29 cellular contexts compared by ENCODE assay signal in genomic region chr2:122520212-122520611, GRCh38.
"Had no signal": no experiment of that assay in that cellular context is flagged by ENCODE, and none has a peak within 500 bp of the region (broad histone marks: within the 10 kb centered on the region; RNA-seq: fewer than 3 reads in every experiment).

No MANE protein-coding gene starts in this region.

- H3K27ac ChIP-seq: dorsolateral prefrontal cortex, esophagus muscularis mucosa, foreskin keratinocyte, gastroesophageal sphincter, heart left ventricle, lower lobe of right lung, pancreas, right lobe of liver, suprapubic skin, transverse colon had no signal

- H3K27me3 ChIP-seq: esophagus muscularis mucosa, foreskin keratinocyte, gastroesophageal sphincter, heart left ventricle, pancreas, right lobe of liver, suprapubic skin, transverse colon had no signal

- H3K36me3 ChIP-seq: esophagus muscularis mucosa, gastroesophageal sphincter, heart left ventricle, lower lobe of right lung, pancreas, right lobe of liver, suprapubic skin, transverse colon had no signal

- H3K4me1 Mint-ChIP-seq: memory B cell; naive thymus-derived CD4-positive, alpha-beta T cell; stimulated activated naive CD8-positive, alpha-beta T cell treated with anti-CD3 and anti-CD28 coated beads, Interleukin-15, amount 100 ng/mL, for 72 hours had no signal

- H3K36me3 Mint-ChIP-seq: memory B cell; mesothelial cell of epicardium; naive thymus-derived CD4-positive, alpha-beta T cell had no signal

- H3K27me3 Mint-ChIP-seq: memory B cell; naive thymus-derived CD4-positive, alpha-beta T cell; stimulated activated naive CD8-positive, alpha-beta T cell treated with anti-CD3 and anti-CD28 coated beads, Interleukin-15, amount 100 ng/mL, for 72 hours had no signal

- ATAC-seq: foreskin keratinocyte; gastroesophageal sphincter; heart left ventricle; left ventricle myocardium superior; lower lobe of right lung; naive thymus-derived CD4-positive, alpha-beta T cell; pancreas; right lobe of liver; stimulated activated naive CD8-positive, alpha-beta T cell treated with anti-CD3 and anti-CD28 coated beads, Interleukin-15, amount 100 ng/mL, for 72 hours had no signal

- H3K4me1 ChIP-seq: esophagus muscularis mucosa, foreskin keratinocyte, gastroesophageal sphincter, heart left ventricle, lower lobe of right lung, pancreas, right lobe of liver, suprapubic skin had no signal

- H3K9me3 Mint-ChIP-seq: nephron had no signal

- FAIRE-seq: endothelial cell of umbilical vein, islet of Langerhans, pancreas, small intestine had no signal

- H3K4me3 ChIP-seq: dorsolateral prefrontal cortex, esophagus muscularis mucosa, gastroesophageal sphincter, heart left ventricle, lower lobe of right lung, pancreas, right lobe of liver, suprapubic skin, transverse colon had no signal

- H3K9me3 ChIP-seq: esophagus muscularis mucosa, gastroesophageal sphincter, heart left ventricle, lower lobe of right lung, pancreas, right lobe of liver, suprapubic skin, transverse colon had no signal

- H3K4me3 Mint-ChIP-seq: memory B cell; mesothelial cell of epicardium; naive thymus-derived CD4-positive, alpha-beta T cell; nephron; stimulated activated naive CD8-positive, alpha-beta T cell treated with anti-CD3 and anti-CD28 coated beads, Interleukin-15, amount 100 ng/mL, for 72 hours had no signal

- H3K27ac Mint-ChIP-seq: memory B cell; mesothelial cell of epicardium; naive thymus-derived CD4-positive, alpha-beta T cell; nephron had no signal

- DNase-seq: central memory CD4-positive, alpha-beta T cell; dorsolateral prefrontal cortex; effector CD4-positive, alpha-beta T cell; heart left ventricle; hippocampal formation; kidney glomerular epithelial cell; left ventricle myocardium superior; lower lobe of right lung; naive thymus-derived CD4-positive, alpha-beta T cell; occipital lobe; pancreas; right lobe of liver; small intestine; stimulated activated CD4-positive, alpha-beta T cell treated with anti-CD3 and anti-CD28 coated beads, Interleukin-12 subunit alpha, Interleukin-12 subunit beta, amount 100 ng/mL, for 4 hours; stimulated activated CD4-positive, alpha-beta T cell treated with anti-CD3 and anti-CD28 coated beads, Interleukin-1b, Interleukin-23, amount 100 ng/mL, for 48 hours; stimulated activated CD4-positive, alpha-beta T cell treated with anti-CD3 and anti-CD28 coated beads, Interleukin-4, amount 100 ng/mL, for 1 hour; stimulated activated CD8-positive, alpha-beta memory T cell treated with anti-CD3 and anti-CD28 coated beads, Interleukin-4, amount 100 ng/mL, for 48 hours; stimulated activated naive CD4-positive, alpha-beta T cell; stimulated activated naive CD8-positive, alpha-beta T cell treated with anti-CD3 and anti-CD28 coated beads, Interleukin-15, amount 100 ng/mL, for 72 hours; transverse colon had no signal
